In the genomic region with DNA sequence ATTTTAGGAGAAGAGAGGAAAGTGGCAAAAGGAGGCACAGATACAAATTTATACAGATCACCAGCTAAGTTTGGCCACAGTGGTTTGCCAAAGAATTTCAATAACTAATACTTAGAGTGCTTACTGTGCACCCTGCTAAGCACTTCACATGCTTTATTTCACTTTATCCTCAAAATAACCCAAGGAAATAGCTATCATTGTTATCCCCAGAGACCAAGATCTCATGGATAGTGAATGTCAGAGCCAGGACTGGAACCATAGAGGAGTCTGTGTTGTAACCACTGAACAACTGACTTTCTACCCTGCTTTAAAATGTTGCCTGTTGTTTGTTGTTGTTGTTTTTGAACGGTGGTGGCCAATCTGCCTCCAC, we compare ENCODE assay signal across 1 cellular context.
TF ChIP-seq lines count a peak whose summit lies in the region.

No MANE protein-coding gene starts in this region.

TF ChIP-seq in endothelial cell of umbilical vein, 7 proteins besides CTCF, POLR2A, EP300 and RAD21:
- TF ChIP-seq GATA2 (IDR thresholded peaks at IDR 0.05; ENCODE audit: insufficient read depth, insufficient read length, low read depth, low read length) (no peak), MYC (IDR thresholded peaks at IDR 0.05; ENCODE audit: low read depth, low read length) (no peak), POLR2AphosphoS5 (IDR thresholded peaks at IDR 0.05; ENCODE audit: insufficient read depth, low read depth, low read length) (no peak)
- TF ChIP-seq, protein P1, sequence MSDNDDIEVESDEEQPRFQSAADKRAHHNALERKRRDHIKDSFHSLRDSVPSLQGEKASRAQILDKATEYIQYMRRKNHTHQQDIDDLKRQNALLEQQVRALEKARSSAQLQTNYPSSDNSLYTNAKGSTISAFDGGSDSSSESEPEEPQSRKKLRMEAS (IDR thresholded peaks at IDR 0.05; ENCODE audit: insufficient read depth, insufficient read length), result no peak
